In the genomic region with DNA sequence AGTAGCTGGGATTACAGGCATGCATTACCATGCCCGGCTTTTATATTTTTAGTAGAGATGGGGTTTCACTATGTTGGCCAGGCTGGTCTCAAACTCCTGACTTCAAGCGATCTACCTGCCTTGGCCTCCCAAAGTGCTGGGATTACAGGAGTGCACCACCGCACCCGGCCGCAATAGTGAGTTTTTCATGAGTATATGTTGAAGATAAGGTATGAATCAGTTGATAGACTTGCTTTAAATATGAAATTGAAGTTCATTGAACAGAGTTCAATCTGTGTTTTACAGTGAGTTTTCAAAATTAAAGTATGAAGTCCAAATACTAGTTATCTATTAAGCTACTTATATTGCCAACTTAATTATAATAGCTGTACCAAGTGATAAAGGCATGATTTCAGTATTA, we compare ENCODE assay signal across 28 cellular contexts. TPM values are rescaled to one million over a fixed set of nuclear protein-coding genes. Genes with fewer than 3 reads are reported as not detected.
"Had no signal": no experiment of that assay in that cellular context is flagged by ENCODE, and none has a peak within 500 bp of the region (broad histone marks: within the 10 kb centered on the region; RNA-seq: fewer than 3 reads in every experiment).

No MANE protein-coding gene starts in this region.

- H3K27ac Mint-ChIP-seq: dendritic cell treated with granulocyte-macrophage colony-stimulating factor and Interleukin-4, amounts not matched to agents 40 ng/mL and 50 ng/mL, for 4 days; effector memory CD8-positive, alpha-beta T cell; endodermal cell had no signal

- H3K4me3 ChIP-seq: colonic mucosa, coronary artery, dorsolateral prefrontal cortex, esophagus muscularis mucosa, esophagus squamous epithelium, gastrocnemius medialis, gastroesophageal sphincter, heart left ventricle, heart right ventricle had no signal

- H3K9me3 ChIP-seq: colonic mucosa, esophagus muscularis mucosa, esophagus squamous epithelium, gastrocnemius medialis, gastroesophageal sphincter, heart left ventricle, heart right ventricle had no signal

- H3K27me3 ChIP-seq: colonic mucosa, dorsolateral prefrontal cortex, esophagus muscularis mucosa, esophagus squamous epithelium, foreskin keratinocyte, gastrocnemius medialis, gastroesophageal sphincter, heart left ventricle, heart right ventricle had no signal

- H3K4me1 ChIP-seq: colonic mucosa, esophagus muscularis mucosa, esophagus squamous epithelium, foreskin keratinocyte, gastrocnemius medialis, gastroesophageal sphincter, heart left ventricle, heart right ventricle had no signal

- FAIRE-seq: colon, endometrium, endothelial cell of umbilical vein, frontal cortex had no signal

- H3K36me3 ChIP-seq: colonic mucosa had no signal

- H3K27ac ChIP-seq: colonic mucosa, coronary artery, dorsolateral prefrontal cortex, epithelial cell of prostate, esophagus muscularis mucosa, esophagus squamous epithelium, foreskin keratinocyte, gastrocnemius medialis, gastroesophageal sphincter, heart left ventricle, heart right ventricle had no signal

- H3K27me3 Mint-ChIP-seq: dendritic cell treated with granulocyte-macrophage colony-stimulating factor and Interleukin-4, amounts not matched to agents 40 ng/mL and 50 ng/mL, for 4 days; effector memory CD8-positive, alpha-beta T cell had no signal

- H3K4me1 Mint-ChIP-seq: endodermal cell had no signal

- H3K4me3 Mint-ChIP-seq: dendritic cell treated with granulocyte-macrophage colony-stimulating factor and Interleukin-4, amounts not matched to agents 40 ng/mL and 50 ng/mL, for 4 days; effector memory CD8-positive, alpha-beta T cell; endodermal cell had no signal

- DNase-seq: colonic mucosa; cortex of kidney; dermis blood vessel endothelial cell; dorsolateral prefrontal cortex; effector CD4-positive, alpha-beta T cell; effector CD8-positive, alpha-beta T cell; effector memory CD4-positive, alpha-beta T cell; effector memory CD8-positive, alpha-beta T cell; endodermal cell; erythroblast; esophagus squamous epithelium; foreskin fibroblast; foreskin keratinocyte; foreskin melanocyte; gastrocnemius medialis; glutamatergic neuron; head of caudate nucleus; heart left ventricle; heart right ventricle had no signal

- H3K9me3 Mint-ChIP-seq: dendritic cell treated with granulocyte-macrophage colony-stimulating factor and Interleukin-4, amounts not matched to agents 40 ng/mL and 50 ng/mL, for 4 days; effector memory CD8-positive, alpha-beta T cell; endodermal cell had no signal

RNA-seq across cellular contexts. Expression of a gene that starts 15.2 kb away (rescaled TPM):
- total RNA-seq: gastrocnemius medialis had no signal
- polyA plus RNA-seq: heart left ventricle had no signal
